ENCODE assay signal across 11 cellular contexts in the genomic region with DNA sequence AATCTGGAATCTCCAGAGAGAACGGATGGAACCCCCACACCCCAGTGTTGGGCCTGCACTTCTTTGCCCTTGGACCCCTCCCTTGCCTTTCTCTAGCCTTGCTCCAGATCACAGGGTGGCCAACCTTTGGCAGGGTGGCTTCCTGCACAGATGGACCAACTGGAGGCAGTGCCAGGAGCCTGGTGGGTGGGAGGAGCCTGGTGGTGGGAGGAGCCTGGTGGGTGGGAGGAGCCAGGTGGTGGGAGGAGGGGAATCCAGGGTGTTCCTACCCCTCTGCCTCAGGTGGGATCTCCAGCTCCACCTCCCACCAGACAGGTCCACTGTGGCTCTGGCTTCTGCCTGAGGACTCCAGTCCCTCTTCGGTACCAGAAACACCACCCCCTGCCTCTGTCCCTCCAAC. TPM values are rescaled to one million over a fixed set of nuclear protein-coding genes. Genes with fewer than 3 reads are reported as not detected.
A peak's percentile ranks its signal among the peaks of the same experiment; 100 is the strongest.
DNase-seq lines count a peak whose midpoint lies in the region; ATAC-seq, FAIRE-seq and TF ChIP-seq lines count a peak whose summit lies in the region.
"Had no signal": no experiment of that assay in that cellular context is flagged by ENCODE, and none has a peak within 500 bp of the region (broad histone marks: within the 10 kb centered on the region; RNA-seq: fewer than 3 reads in every experiment).

No MANE protein-coding gene starts in this region.

- no peak overlapping the region for H3K4me2 ChIP-seq in GM12878 (ENCODE audit: control insufficient read depth, insufficient read depth)

- H3K36me3 Mint-ChIP-seq in Caco-2 (ENCODE audit: insufficient read depth, unreplicated experiment): no peaks in the 10 kb centered on the region
- no peaks in the 10 kb centered on the region for H3K36me3 Mint-ChIP-seq in naive thymus-derived CD4-positive, alpha-beta T cell

- H3K27ac ChIP-seq in GM12878 (ENCODE audit: control insufficient read depth, insufficient read depth): no peak overlapping the region
- H3K27ac ChIP-seq in naive thymus-derived CD4-positive, alpha-beta T cell (ENCODE audit: low read depth, low read length): no peak overlapping the region

- H3K4me3 Mint-ChIP-seq in Caco-2 (ENCODE audit: unreplicated experiment): no peak overlapping the region
- no peak overlapping the region for H3K4me3 Mint-ChIP-seq in naive thymus-derived CD4-positive, alpha-beta T cell

- RAD21 ChIA-PET in GM12878 (lab: Charles Lee; ENCODE audit: unreplicated experiment): no interaction called here

- H4K20me1 ChIP-seq in GM12878 (ENCODE audit: control insufficient read depth, insufficient read depth): no peaks in the 10 kb centered on the region

- H3K79me2 ChIP-seq in GM12878 (ENCODE audit: control insufficient read depth, insufficient read depth, low read length): no peaks in the 10 kb centered on the region

- H3K27me3 Mint-ChIP-seq in Caco-2 (ENCODE audit: insufficient read depth, unreplicated experiment): no peaks in the 10 kb centered on the region
- H3K27me3 Mint-ChIP-seq in naive thymus-derived CD4-positive, alpha-beta T cell: no peaks in the 10 kb centered on the region

- peak; percentile 81 for ATAC-seq in GM12878
- ATAC-seq in naive thymus-derived CD4-positive, alpha-beta T cell: peak; percentile 41
- no peak for ATAC-seq in HG02571 (IDR thresholded peaks at IDR 0.05; ENCODE audit: unreplicated experiment)

- CTCF ChIA-PET in Caco-2 (lab: Charles Lee): interaction anchor here (0.7 kb wide), 1 partner anchor 10 kb away, joined by 3 read pairs; no protein-coding TSS in a partner anchor
- CTCF ChIA-PET in GM12878 (lab: Yijun Ruan, JAX): interaction anchor here (1.4 to 1.5 kb wide), 2 partner anchors 59 to 112 kb away, joined by 3 to 8 read pairs; no protein-coding TSS in a partner anchor
- CTCF ChIA-PET in naive thymus-derived CD4-positive, alpha-beta T cell (lab: Charles Lee): interaction anchor here (1.0 kb wide), 1 partner anchor 57 kb away, joined by 3 read pairs; no protein-coding TSS in a partner anchor

- H3K4me1 Mint-ChIP-seq in Caco-2 (ENCODE audit: low read depth, unreplicated experiment): peaks cover 23% of the 10 kb centered on the region
- peaks cover 7 to 16% (median 10%) of the 10 kb centered on the region in 7 donors for H3K4me1 Mint-ChIP-seq in naive thymus-derived CD4-positive, alpha-beta T cell

- POLR2A ChIA-PET in Caco-2 (lab: Charles Lee) (no interaction called here), GM12878 (lab: Charles Lee) (interaction anchor here (0.6 to 1.3 kb wide), 4 partner anchors 11 to 460 kb away, joined by 3 to 5 read pairs (median 4); no protein-coding TSS in a partner anchor)
- POLR2A ChIA-PET in naive thymus-derived CD4-positive, alpha-beta T cell (lab: Charles Lee): interaction anchor here (0.6 to 2.2 kb wide), 3 partner anchors 11 to 65 kb away, joined by 3 to 5 read pairs (median 5); a partner anchor contains a TSS

- no peaks in the 10 kb centered on the region for H3K9me3 ChIP-seq in Caco-2
- H3K9me3 ChIP-seq in GM12878 (replicated peaks; ENCODE audit: control insufficient read depth, insufficient read depth, low read length): no peaks in the 10 kb centered on the region
- no peaks in the 10 kb centered on the region for H3K9me3 ChIP-seq in naive thymus-derived CD4-positive, alpha-beta T cell (ENCODE audit: control insufficient read depth in 2 of 3, low read length in 3 of 3)

- 72% methylated on average over 2 of the region's 2 CpGs for WGBS in GM12878 (ENCODE audit: insufficient coverage, insufficient replicate concordance, low lambda C conversion rate, missing lambda C conversion rate)

- no peak for TF ChIP-seq POLR2A in GM12878 (IDR thresholded peaks at IDR 0.05; ENCODE audit: low read depth, low read length)

- no peak for FAIRE-seq in GM12878 (lab: Jason Lieb, UNC)

- peak overlapping the region; percentile 79 for H3K27ac Mint-ChIP-seq in Caco-2 (ENCODE audit: unreplicated experiment)
- H3K27ac Mint-ChIP-seq in naive thymus-derived CD4-positive, alpha-beta T cell: peak overlapping the region in 5 of 9 donors; percentile 38 to 69 (median 56)

- TF ChIP-seq CTCF in Caco-2 (IDR thresholded peaks at IDR 0.05; ENCODE audit: insufficient read depth in 1 of 2, low read depth in 1 of 2, low read length in 1 of 2, severe bottlenecking in 1 of 2, unreplicated experiment in 1 of 2) (no peak), GM12878 (IDR thresholded peaks at IDR 0.05 in 2 of 3, conservative IDR thresholded peaks at IDR 0.05 in 1 of 3; ENCODE audit: control insufficient read depth in 2 of 3, extremely low read depth in 1 of 3, insufficient read depth in 1 of 3, low read depth in 3 of 3, low read length in 3 of 3) (no peak)

- BruUV-seq in Caco-2 (replicated peaks; lab: Mats Ljungman, UMichigan): no TSS peak
- no TSS peak for BruUV-seq in GM12878 (replicated peaks; lab: Mats Ljungman, UMichigan)

- TF ChIP-seq EP300 in GM12878 (IDR thresholded peaks at IDR 0.05; ENCODE audit: borderline replicate concordance in 1 of 2, control insufficient read depth in 1 of 2, low read depth in 2 of 2, low read length in 2 of 2): no peak

- TF ChIP-seq RAD21 in GM12878 (IDR thresholded peaks at IDR 0.05; ENCODE audit: insufficient read depth, low read depth, low read length): no peak

- SMC1A ChIA-PET in GM12878 (lab: Charles Lee; ENCODE audit: uncharacterized antibody, unreplicated experiment): interaction anchor here (0.8 to 1.4 kb wide), 4 partner anchors 8 to 59 kb away, joined by 3 to 5 read pairs (median 4); no protein-coding TSS in a partner anchor

- H3K36me3 ChIP-seq in Caco-2 (ENCODE audit: control insufficient read depth, insufficient read depth, low read length): no peaks in the 10 kb centered on the region
- no peaks in the 10 kb centered on the region for H3K36me3 ChIP-seq in GM12878 (ENCODE audit: control insufficient read depth in 2 of 2, insufficient read depth in 2 of 2, low read length in 1 of 2)
- no peaks in the 10 kb centered on the region for H3K36me3 ChIP-seq in naive thymus-derived CD4-positive, alpha-beta T cell (ENCODE audit: control insufficient read depth in 2 of 3, insufficient read depth in 3 of 3, low read length in 3 of 3)

- H3K9me3 Mint-ChIP-seq in Caco-2 (ENCODE audit: unreplicated experiment): peaks cover 9% of the 10 kb centered on the region
- H3K9me3 Mint-ChIP-seq in naive thymus-derived CD4-positive, alpha-beta T cell: no peaks in the 10 kb centered on the region

- no peak overlapping the region for H2AFZ ChIP-seq in GM12878 (ENCODE audit: control insufficient read depth, low read depth, low read length)

- peaks cover 7% of the 10 kb centered on the region for H3K4me1 ChIP-seq in Caco-2
- peaks cover 11% of the 10 kb centered on the region; the same call in 1 of the 2 replicates for H3K4me1 ChIP-seq in GM12878 (ENCODE audit: control insufficient read depth, insufficient read depth, low read length)
- H3K4me1 ChIP-seq in naive thymus-derived CD4-positive, alpha-beta T cell (ENCODE audit: control insufficient read depth in 2 of 2, insufficient read depth in 2 of 2, low read length in 2 of 2): no peaks in the 10 kb centered on the region

- intact Hi-C loops in Caco-2 (cut with micrococcal nuclease; ENCODE audit: unreplicated experiment) (no loop called here), GM12878 (cut with micrococcal nuclease; ENCODE audit: unreplicated experiment) (no loop called here)
- intact Hi-C loops in naive thymus-derived CD4-positive, alpha-beta T cell (cut with micrococcal nuclease): no loop called here

- H3K27me3 ChIP-seq in Caco-2 (replicated peaks; ENCODE audit: control insufficient read depth, insufficient read depth, low read length) (no peaks in the 10 kb centered on the region), GM12878 (replicated peaks in 1 of 2; ENCODE audit: control insufficient read depth in 2 of 2, insufficient read depth in 2 of 2, low read length in 1 of 2) (no peaks in the 10 kb centered on the region)
- no peaks in the 10 kb centered on the region for H3K27me3 ChIP-seq in naive thymus-derived CD4-positive, alpha-beta T cell (ENCODE audit: control insufficient read depth in 2 of 2, insufficient read depth in 2 of 2, low read length in 2 of 2)

- H3K9ac ChIP-seq in GM12878 (ENCODE audit: control insufficient read depth, insufficient read depth, low read length): no peak overlapping the region

- H3K4me3 ChIP-seq in Caco-2 (ENCODE audit: low read depth, low read length) (no peak overlapping the region), GM12878 (no peak overlapping the region)
- H3K4me3 ChIP-seq in naive thymus-derived CD4-positive, alpha-beta T cell (ENCODE audit: low read length): no peak overlapping the region

- in situ Hi-C loops in GM12878 (cut with MboI): no loop called here

- DNase-seq in Caco-2 (peak; percentile 26 to 46), NAMALWA (ENCODE audit: low spot score) (peak; percentile 37), GM12878 (ENCODE audit: low read depth, low spot score) (no peak), amniotic stem cell (lab: John Stamatoyannopoulos, UW) (no peak), DMS79 treated with DMSO at 0.1 percent for 48 hours (lab: John Stamatoyannopoulos, UW) (no peak), HT-29 (ENCODE audit: low spot score) (no peak)
- DNase-seq in naive thymus-derived CD4-positive, alpha-beta T cell: peak in 1 of 9 donors; percentile 29
- DNase-seq: COR-L47, head of caudate nucleus, trophoblast cell had no signal

RNA-seq across cellular contexts. Expression of a gene that starts 15.0 kb away (rescaled TPM):
- 33.9 and 34.2 TPM in 2 replicates for total RNA-seq in Caco-2 (2022)
- total RNA-seq in GM12878 (2013; cell fraction: nucleolus; rRNA removed): 13.1 and 15.8 TPM in 2 replicates
- 9.7 and 16.4 TPM in 2 replicates for total RNA-seq in GM12878 (2014; rRNA removed)
- total RNA-seq in GM12878 (2014; rRNA removed; fragmentation: Illumina TruSeq; extraction: Trizol): 7.1 and 8.2 TPM in 2 replicates
- total RNA-seq in GM12878 (2021): 31.0 and 32.2 TPM in 2 replicates
- 6.5 TPM for polyA plus RNA-seq in GM12878 (2011; ENCODE audit: low read depth)
- 4.8 and 15.3 TPM in 2 replicates for polyA plus RNA-seq in GM12878 (2011; rRNA removed)
- 28.4 and 36.0 TPM in 2 replicates for polyA plus RNA-seq in GM12878 (2011; cell fraction: cytosol; rRNA removed)
- polyA plus RNA-seq in GM12878 (2011; cell fraction: nucleus; rRNA removed): 20.8 and 24.1 TPM in 2 replicates
- 21.7 and 23.1 TPM in 2 replicates for polyA plus RNA-seq in GM12878 (2012)
- polyA plus RNA-seq in GM12878 (2014; fragmentation: Illumina TruSeq; extraction: Trizol): 2.6 and 6.5 TPM in 2 replicates
- 1 to 10 TPM; 5.5 to 6.1 TPM for polyA plus RNA-seq in GM12878 (2014; fragmentation: Nextera tagmentation; extraction: Ambion mirVana)
- 33.1 and 39.2 TPM in 2 replicates for polyA plus RNA-seq in GM12878 (2014; rRNA removed)
- polyA plus RNA-seq in GM12878 (2016; fragmentation: Nextera tagmentation; extraction: Ambion mirVana): 10 to 100 TPM in 1 of 2 experiments, 1 to 10 TPM in 1; 7.7 to 25.1 TPM
- 21.7 and 34.6 TPM in 2 replicates for polyA minus RNA-seq in GM12878 (2011; rRNA and poly(A)+ RNA removed)
- polyA minus RNA-seq in GM12878 (2011; cell fraction: cytosol; rRNA and poly(A)+ RNA removed): 25.1 and 28.5 TPM in 2 replicates
- 7.7 and 21.1 TPM in 2 replicates for polyA minus RNA-seq in GM12878 (2011; cell fraction: nucleus; rRNA and poly(A)+ RNA removed)
- total RNA-seq in naive thymus-derived CD4-positive, alpha-beta T cell: 10 to 100 TPM; 34.4 to 73.5 (median 50.6) TPM
- 100 to 1,000 TPM; 180 to 256 TPM for polyA plus RNA-seq in naive thymus-derived CD4-positive, alpha-beta T cell
- 16.9 and 19.9 TPM in 2 replicates for total RNA-seq in HT-29 (2014; rRNA removed; shearing (Covaris generic))

RNA-seq across cellular contexts. Expression of a gene that starts 30.5 kb away (rescaled TPM):
- total RNA-seq in Caco-2 (2022) (47.7 and 48.4 TPM in 2 replicates), GM12878 (2014; rRNA removed) (57.9 and 62.9 TPM in 2 replicates), GM12878 (2014; rRNA removed; fragmentation: Illumina TruSeq; extraction: Trizol) (33.0 and 34.1 TPM in 2 replicates), GM12878 (2021) (76.3 and 87.6 TPM in 2 replicates)
- 634 and 686 TPM in 2 replicates for total RNA-seq in GM12878 (2013; cell fraction: nucleolus; rRNA removed)
- polyA plus RNA-seq in GM12878 (2011; ENCODE audit: low read depth): 76.8 TPM
- polyA plus RNA-seq in GM12878 (2011; rRNA removed) (67.9 and 124 TPM in 2 replicates), GM12878 (2014; fragmentation: Illumina TruSeq; extraction: Trizol) (31.7 and 46.7 TPM in 2 replicates), GM12878 (2014; fragmentation: Nextera tagmentation; extraction: Ambion mirVana) (10 to 100 TPM; 13.6 to 14.7 TPM), GM12878 (2014; rRNA removed) (72.8 and 77.4 TPM in 2 replicates), GM12878 (2016; fragmentation: Nextera tagmentation; extraction: Ambion mirVana) (10 to 100 TPM; 31.8 to 34.0 TPM)
- polyA plus RNA-seq in GM12878 (2011; cell fraction: cytosol; rRNA removed): 103 and 121 TPM in 2 replicates
- 380 and 393 TPM in 2 replicates for polyA plus RNA-seq in GM12878 (2011; cell fraction: nucleus; rRNA removed)
- 81.7 and 83.4 TPM in 2 replicates for polyA plus RNA-seq in GM12878 (2012)
- polyA minus RNA-seq in GM12878 (2011; rRNA and poly(A)+ RNA removed): 395 and 503 TPM in 2 replicates
- 82.7 and 85.4 TPM in 2 replicates for polyA minus RNA-seq in GM12878 (2011; cell fraction: cytosol; rRNA and poly(A)+ RNA removed)
- polyA minus RNA-seq in GM12878 (2011; cell fraction: nucleus; rRNA and poly(A)+ RNA removed): 171 and 227 TPM in 2 replicates
- total RNA-seq in naive thymus-derived CD4-positive, alpha-beta T cell: 10 to 100 TPM; 66.4 to 91.7 (median 80.7) TPM
- 10 to 100 TPM; 12.6 to 22.5 TPM for polyA plus RNA-seq in naive thymus-derived CD4-positive, alpha-beta T cell
- 29.6 and 38.4 TPM in 2 replicates for total RNA-seq in HT-29 (2014; rRNA removed; shearing (Covaris generic))

RNA-seq across cellular contexts. Expression of a gene that starts 58.1 kb away (rescaled TPM):
- total RNA-seq in Caco-2 (2022): 21.8 and 36.5 TPM in 2 replicates
- total RNA-seq in GM12878 (2013; cell fraction: nucleolus; rRNA removed): not detected in 2 replicates
- 0.11 and 0.17 TPM in 2 replicates for total RNA-seq in GM12878 (2014; rRNA removed)
- total RNA-seq in GM12878 (2014; rRNA removed; fragmentation: Illumina TruSeq; extraction: Trizol): 0.13 and 0.28 TPM in 2 replicates
- total RNA-seq in GM12878 (2021): 0.15 and 0.19 TPM in 2 replicates
- polyA plus RNA-seq in GM12878 (2011; ENCODE audit: low read depth): 0.21 TPM
- 0.34 and 0.37 TPM in 2 replicates for polyA plus RNA-seq in GM12878 (2011; rRNA removed)
- 0.16 and 0.18 TPM in 2 replicates for polyA plus RNA-seq in GM12878 (2011; cell fraction: cytosol; rRNA removed)
- 0.07 and 0.10 TPM in 2 replicates for polyA plus RNA-seq in GM12878 (2011; cell fraction: nucleus; rRNA removed)
- 0.27 and 0.34 TPM in 2 replicates for polyA plus RNA-seq in GM12878 (2012)
- 0.11 and 0.18 TPM in 2 replicates for polyA plus RNA-seq in GM12878 (2014; fragmentation: Illumina TruSeq; extraction: Trizol)
- polyA plus RNA-seq in GM12878 (2014; fragmentation: Nextera tagmentation; extraction: Ambion mirVana): under 1 TPM; 0.24 to 0.31 TPM
- polyA plus RNA-seq in GM12878 (2014; rRNA removed): 0.08 and 0.11 TPM in 2 replicates
- under 1 TPM; 0.14 to 0.16 TPM for polyA plus RNA-seq in GM12878 (2016; fragmentation: Nextera tagmentation; extraction: Ambion mirVana)
- not detected in 2 replicates for polyA minus RNA-seq in GM12878 (2011; rRNA and poly(A)+ RNA removed)
- polyA minus RNA-seq in GM12878 (2011; cell fraction: cytosol; rRNA and poly(A)+ RNA removed): not detected in 2 replicates
- not detected in 2 replicates for polyA minus RNA-seq in GM12878 (2011; cell fraction: nucleus; rRNA and poly(A)+ RNA removed)
- total RNA-seq in naive thymus-derived CD4-positive, alpha-beta T cell: 10 to 100 TPM in 2 of 5 experiments, 1 to 10 TPM in 3; 2.3 to 19.2 (median 9.6) TPM
- 1 to 10 TPM; 2.3 to 8.7 TPM for polyA plus RNA-seq in naive thymus-derived CD4-positive, alpha-beta T cell
- total RNA-seq in HT-29 (2014; rRNA removed; shearing (Covaris generic)): 0.05 and 0.13 TPM in 2 replicates

Comparison
In these comparisons a context has a peak if more than half of its experiments do, and no peak if none do; other contexts are left out.
1. DNase-seq: peak in Caco-2 (2 of 2) and NAMALWA (single experiment); none in GM12878 (single experiment), amniotic stem cell (single experiment), DMS79 treated with DMSO at 0.1 percent for 48 hours (single experiment) and HT-29 (single experiment).